In genomic region chr17:63395075-63395815, GRCh38 we compare ENCODE assay signal across 18 cellular contexts. TPM values are rescaled to one million over a fixed set of nuclear protein-coding genes. Genes with fewer than 3 reads are reported as not detected.
DNase-seq lines count a peak whose midpoint lies in the region; ATAC-seq and TF ChIP-seq lines count a peak whose summit lies in the region.
"Had no signal": no experiment of that assay in that cellular context is flagged by ENCODE, and none has a peak within 500 bp of the region (broad histone marks: within the 10 kb centered on the region; RNA-seq: fewer than 3 reads in every experiment).

No MANE protein-coding gene starts in this region.

- peak; percentile 93 for DNase-seq in EH (ENCODE audit: low read depth)
- DNase-seq in fibroblast of pulmonary artery (ENCODE audit: low read depth), result peak; percentile 69
- peak; percentile 89 for DNase-seq in osteoblast (ENCODE audit: insufficient read length, low spot score, missing footprints)
- DNase-seq in NCI-H1105 treated with DMSO at 0.1 percent for 48 hours (lab: John Stamatoyannopoulos, UW), result no peak
- DNase-seq: activated CD8-positive, alpha-beta memory T cell treated with anti-CD3 and anti-CD28 coated beads, Interleukin-2, amount 10 ng/mL, durations not matched to agents 7 days and 5 days; dermis blood vessel endothelial cell; kidney glomerular epithelial cell; MM.1S; naive B cell; NCI-H2171 treated with DMSO at 0.1 percent for 48 hours; stimulated activated naive CD4-positive, alpha-beta T cell treated with Interleukin-2 at 50 U/mL for 16 hours had no signal

- H3K79me2 ChIP-seq in osteoblast (ENCODE audit: insufficient read depth, low read length), result no peaks in the 10 kb centered on the region

- H3K27ac ChIP-seq in osteoblast (ENCODE audit: low read depth, low read length), result peak overlapping the region; percentile 74
- H3K27ac ChIP-seq: VCaP had no signal

- H3K36me3 Mint-ChIP-seq in activated T-helper 17 cell treated with anti-CD3 and anti-CD28 coated beads, Interleukin-2, amount 50 U/mL, for 72 hours (ENCODE audit: low read depth), result peaks cover 50% of the 10 kb centered on the region
- H3K36me3 Mint-ChIP-seq: activated naive CD4-positive, alpha-beta T cell treated with anti-CD3 and anti-CD28 coated beads, Interleukin-2, amount 50 U/mL, for 72 hours had no signal

- H3K9me3 Mint-ChIP-seq in activated T-helper 17 cell treated with anti-CD3 and anti-CD28 coated beads, Interleukin-2, amount 50 U/mL, for 72 hours, result no peaks in the 10 kb centered on the region
- H3K9me3 Mint-ChIP-seq: activated naive CD4-positive, alpha-beta T cell treated with anti-CD3 and anti-CD28 coated beads, Interleukin-2, amount 50 U/mL, for 72 hours; naive B cell had no signal

- H3K36me3 ChIP-seq in osteoblast (ENCODE audit: insufficient read depth, low read length), result peaks cover 16% of the 10 kb centered on the region

- no peak overlapping the region for H3K27ac Mint-ChIP-seq in activated T-helper 17 cell treated with anti-CD3 and anti-CD28 coated beads, Interleukin-2, amount 50 U/mL, for 72 hours
- H3K27ac Mint-ChIP-seq: activated CD8-positive, alpha-beta memory T cell treated with anti-CD3 and anti-CD28 coated beads, Interleukin-2, amount 10 ng/mL, durations not matched to agents 7 days and 5 days; activated naive CD4-positive, alpha-beta T cell treated with anti-CD3 and anti-CD28 coated beads, Interleukin-2, amount 50 U/mL, for 72 hours had no signal

- H3K4me1 Mint-ChIP-seq in activated T-helper 17 cell treated with anti-CD3 and anti-CD28 coated beads, Interleukin-2, amount 50 U/mL, for 72 hours, result peaks cover 16% of the 10 kb centered on the region

- no peak for TF ChIP-seq CTCF in fibroblast of pulmonary artery (IDR thresholded peaks at IDR 0.05; ENCODE audit: low read length, missing control alignments)
- TF ChIP-seq CTCF in osteoblast (IDR thresholded peaks at IDR 0.05; ENCODE audit: extremely low read depth, low read depth, low read length), result no peak

- H3K4me1 ChIP-seq in osteoblast (ENCODE audit: insufficient read depth, low read length), result peaks cover 49% of the 10 kb centered on the region

- peak; percentile 56 for ATAC-seq in activated T-helper 17 cell treated with anti-CD3 and anti-CD28 coated beads, Interleukin-2, amount 50 U/mL, for 72 hours (replicated peaks)
- ATAC-seq in HG03469 (IDR thresholded peaks at IDR 0.05; ENCODE audit: unreplicated experiment) (no peak), HG03342 (IDR thresholded peaks at IDR 0.05; ENCODE audit: unreplicated experiment) (no peak), GM21576 (IDR thresholded peaks at IDR 0.05; ENCODE audit: unreplicated experiment) (no peak)
- ATAC-seq: activated CD8-positive, alpha-beta memory T cell treated with anti-CD3 and anti-CD28 coated beads, Interleukin-2, amount 10 ng/mL, durations not matched to agents 7 days and 5 days; activated naive CD4-positive, alpha-beta T cell treated with anti-CD3 and anti-CD28 coated beads, Interleukin-2, amount 50 U/mL, for 72 hours had no signal

- H3K27me3 ChIP-seq in osteoblast (ENCODE audit: insufficient read depth, low read length), result no peaks in the 10 kb centered on the region

- H4K20me1 ChIP-seq in osteoblast (ENCODE audit: insufficient read depth, low read length), result peaks cover 3% of the 10 kb centered on the region

- peak overlapping the region; percentile 33 for H2AFZ ChIP-seq in osteoblast (ENCODE audit: low read length)

- no peaks in the 10 kb centered on the region for H3K27me3 Mint-ChIP-seq in activated T-helper 17 cell treated with anti-CD3 and anti-CD28 coated beads, Interleukin-2, amount 50 U/mL, for 72 hours
- H3K27me3 Mint-ChIP-seq: activated CD8-positive, alpha-beta memory T cell treated with anti-CD3 and anti-CD28 coated beads, Interleukin-2, amount 10 ng/mL, durations not matched to agents 7 days and 5 days; naive B cell had no signal

- no peaks in the 10 kb centered on the region for H3K9me3 ChIP-seq in osteoblast (ENCODE audit: low read depth, low read length)

- H3K4me3 Mint-ChIP-seq in activated T-helper 17 cell treated with anti-CD3 and anti-CD28 coated beads, Interleukin-2, amount 50 U/mL, for 72 hours, result no peak overlapping the region
- H3K4me3 Mint-ChIP-seq: activated CD8-positive, alpha-beta memory T cell treated with anti-CD3 and anti-CD28 coated beads, Interleukin-2, amount 10 ng/mL, durations not matched to agents 7 days and 5 days; naive B cell had no signal

- H3K4me3 ChIP-seq in fibroblast of pulmonary artery (replicated peaks; ENCODE audit: low read depth, low read length), result no peak overlapping the region
- peak overlapping the region; percentile 30 for H3K4me3 ChIP-seq in osteoblast (ENCODE audit: insufficient read depth, low read length)

- H3K4me2 ChIP-seq in osteoblast (ENCODE audit: insufficient read depth, low read length), result peak overlapping the region; percentile 49

RNA-seq across cellular contexts. Expression of gene CYB561, which starts 50.9 kb away (rescaled TPM):
- 10 to 100 TPM in 1 of 2 donors, 1 to 10 TPM in 1; 6.7 to 10.8 TPM for total RNA-seq in activated T-helper 17 cell treated with anti-CD3 and anti-CD28 coated beads, Interleukin-2, amount 50 U/mL, for 72 hours
- 32.2 and 33.6 TPM in 2 replicates for total RNA-seq in osteoblast
- total RNA-seq: G401 had no signal
